1 cellular context compared by ENCODE assay signal in genomic region chr3:126355777-126356372, GRCh38.
TF ChIP-seq lines count a peak whose summit lies in the region.

No MANE protein-coding gene starts in this region.

TF ChIP-seq in GM12878, 131 proteins besides CTCF, POLR2A, EP300 and RAD21 (continued from another document):
- TF ChIP-seq BHLHE40 (IDR thresholded peaks at IDR 0.05; ENCODE audit: borderline replicate concordance in 1 of 2, low read depth in 2 of 2, low read length in 1 of 2) = peak in 1 of 2 experiments; percentile 29; a peak in 1 of 4 replicates
- TF ChIP-seq NFIC (IDR thresholded peaks at IDR 0.05; ENCODE audit: low read depth, low read length) = no peak
- TF ChIP-seq CBX3 (IDR thresholded peaks at IDR 0.05; ENCODE audit: borderline replicate concordance, low read depth) = no peak
- no peak for TF ChIP-seq ZSCAN29 (IDR thresholded peaks at IDR 0.05)
- TF ChIP-seq YBX1 (IDR thresholded peaks at IDR 0.05) = no peak
- TF ChIP-seq ZNF217 (IDR thresholded peaks at IDR 0.05) = no peak
- TF ChIP-seq ZNF207 (IDR thresholded peaks at IDR 0.05; ENCODE audit: borderline replicate concordance) = no peak
- TF ChIP-seq SIX5 (IDR thresholded peaks at IDR 0.05; ENCODE audit: low read depth, low read length, severe bottlenecking) = no peak
- TF ChIP-seq USF1 (IDR thresholded peaks at IDR 0.05; ENCODE audit: borderline replicate concordance, extremely low read length, insufficient read depth, low read depth, low read length) = peak; percentile 27
